8 cellular contexts compared by ENCODE assay signal in the genomic region with DNA sequence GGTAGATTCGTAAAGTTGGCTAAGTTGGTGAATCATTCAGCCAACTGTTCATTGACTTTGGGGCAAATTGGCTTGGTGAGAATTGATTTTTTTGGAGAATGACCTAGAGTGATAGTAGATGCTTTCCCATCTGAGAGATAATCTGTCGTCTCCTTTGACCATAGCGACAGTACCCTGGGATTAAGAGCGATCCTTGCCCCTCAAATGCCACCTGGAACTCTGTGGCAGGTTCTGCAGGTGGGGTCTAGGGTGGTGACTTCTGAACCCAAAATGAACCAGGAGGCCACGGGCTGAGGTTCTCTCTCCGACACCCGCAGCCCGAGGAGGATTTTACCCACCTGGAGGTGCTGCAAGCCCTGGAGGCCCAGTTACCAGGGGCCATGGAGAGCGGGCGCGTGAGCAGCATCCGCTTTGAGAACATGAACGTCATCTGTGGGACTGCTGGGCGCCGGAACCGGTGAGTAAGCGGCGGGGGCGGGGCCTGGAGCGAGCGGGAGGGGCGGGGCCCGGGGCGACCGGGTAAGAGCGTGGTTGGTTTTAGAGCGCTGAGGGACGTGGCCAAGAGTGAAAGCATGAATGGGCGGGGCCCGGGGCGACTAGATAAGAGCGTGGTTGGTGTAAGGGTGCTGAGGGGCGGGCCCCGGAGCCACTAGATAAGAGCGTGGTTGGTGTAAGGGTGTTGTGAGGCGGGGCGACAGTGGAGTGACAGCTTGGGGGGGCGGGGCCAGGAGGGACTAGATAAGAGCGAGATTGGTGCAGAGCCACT. TPM values are rescaled to one million over a fixed set of nuclear protein-coding genes. Genes with fewer than 3 reads are reported as not detected.
DNase-seq lines count a peak whose midpoint lies in the region; ATAC-seq and TF ChIP-seq lines count a peak whose summit lies in the region.

No MANE protein-coding gene starts in this region.

- H3K36me3 Mint-ChIP-seq in activated naive CD4-positive, alpha-beta T cell treated with anti-CD3 and anti-CD28 coated beads, Interleukin-2, amount 10 ng/mL, durations not matched to agents 7 days and 5 days = peaks cover 3% of the 10 kb centered on the region

- peaks cover 7% of the 10 kb centered on the region for H3F3A ChIP-seq in SK-N-SH (replicated peaks; ENCODE audit: insufficient read depth)

- CTCF ChIA-PET in SK-N-SH (lab: Yijun Ruan, JAX) = interaction anchor here (1.0 kb wide), 1 partner anchor 60 kb away, joined by 4 read pairs; no protein-coding TSS in a partner anchor
- CTCF ChIA-PET in activated naive CD4-positive, alpha-beta T cell treated with anti-CD3 and anti-CD28 coated beads, Interleukin-2, amount 10 ng/mL, durations not matched to agents 7 days and 5 days (lab: Charles Lee) = no interaction called here

- no peaks in the 10 kb centered on the region for H3K79me2 ChIP-seq in SK-N-SH (ENCODE audit: insufficient read depth)

- DNase-seq in ELF-1 (ENCODE audit: low read depth, low spot score) (peak; percentile 99), SK-N-SH (peak; percentile 94), occipital lobe (lab: John Stamatoyannopoulos, UW) (peak; percentile 100), substantia nigra (lab: John Stamatoyannopoulos, UW) (peak; percentile 60 to 100 (median 95))
- DNase-seq in activated naive CD4-positive, alpha-beta T cell treated with anti-CD3 and anti-CD28 coated beads, Interleukin-2, amount 10 ng/mL, durations not matched to agents 7 days and 5 days = peak; percentile 81

- peak overlapping the region; percentile 99 for H3K4me2 ChIP-seq in SK-N-SH

- no peaks in the 10 kb centered on the region for H4K20me1 ChIP-seq in SK-N-SH (ENCODE audit: insufficient read depth)

- H3K27ac Mint-ChIP-seq in activated naive CD4-positive, alpha-beta T cell treated with anti-CD3 and anti-CD28 coated beads, Interleukin-2, amount 10 ng/mL, durations not matched to agents 7 days and 5 days = peak overlapping the region; percentile 47

- H3K27me3 ChIP-seq in HUES64 (ENCODE audit: insufficient read depth, low read length) (no peaks in the 10 kb centered on the region), SK-N-SH (ENCODE audit: insufficient read depth) (no peaks in the 10 kb centered on the region), gastroesophageal sphincter (peaks cover 100% of the 10 kb centered on the region)

- TF ChIP-seq CTCF in SK-N-SH (IDR thresholded peaks at IDR 0.05) (no peak), gastroesophageal sphincter (IDR thresholded peaks at IDR 0.05) (no peak)

- peaks cover 20% of the 10 kb centered on the region for H3K9me3 Mint-ChIP-seq in activated naive CD4-positive, alpha-beta T cell treated with anti-CD3 and anti-CD28 coated beads, Interleukin-2, amount 10 ng/mL, durations not matched to agents 7 days and 5 days

- no peaks in the 10 kb centered on the region for H3K4me1 ChIP-seq in HUES64 (ENCODE audit: insufficient read depth, low read length)
- peaks cover 0 to 15% of the 10 kb centered on the region in 2 experiments; a peak in 2 of 4 replicates for H3K4me1 ChIP-seq in SK-N-SH (ENCODE audit: control insufficient read depth in 1 of 2, insufficient read depth in 2 of 2, low read depth in 1 of 2, low read length in 1 of 2)
- peaks cover 0 to 20% (median 3%) of the 10 kb centered on the region in 3 donors for H3K4me1 ChIP-seq in gastroesophageal sphincter

- H2AFZ ChIP-seq in SK-N-SH (ENCODE audit: low read depth) = peak overlapping the region; percentile 93

- H3K4me1 Mint-ChIP-seq in activated naive CD4-positive, alpha-beta T cell treated with anti-CD3 and anti-CD28 coated beads, Interleukin-2, amount 10 ng/mL, durations not matched to agents 7 days and 5 days = peaks cover 19% of the 10 kb centered on the region

- H3K27me3 Mint-ChIP-seq in activated naive CD4-positive, alpha-beta T cell treated with anti-CD3 and anti-CD28 coated beads, Interleukin-2, amount 10 ng/mL, durations not matched to agents 7 days and 5 days = peaks cover 75% of the 10 kb centered on the region

- POLR2A ChIA-PET in SK-N-SH (lab: Yijun Ruan, JAX) = no interaction called here

- TF ChIP-seq POLR2A in gastroesophageal sphincter (IDR thresholded peaks at IDR 0.05) = no peak

- TF ChIP-seq EP300 in SK-N-SH (IDR thresholded peaks at IDR 0.05; ENCODE audit: borderline replicate concordance in 1 of 2, low read depth in 1 of 2, low read length in 1 of 2) (no peak), gastroesophageal sphincter (IDR thresholded peaks at IDR 0.05) (no peak)

- H3K9ac ChIP-seq in HUES64 (ENCODE audit: low read depth, low read length) (peak overlapping the region; percentile 77), SK-N-SH (peak overlapping the region; percentile 60)

- H3K4me3 Mint-ChIP-seq in activated naive CD4-positive, alpha-beta T cell treated with anti-CD3 and anti-CD28 coated beads, Interleukin-2, amount 10 ng/mL, durations not matched to agents 7 days and 5 days = peak overlapping the region; percentile 39

- H3K4me3 ChIP-seq in HUES64 (ENCODE audit: low read length) = peak overlapping the region; percentile 82
- peak overlapping the region; percentile 62 to 87 for H3K4me3 ChIP-seq in SK-N-SH (ENCODE audit: low read depth in 2 of 2, low read length in 1 of 2)
- H3K4me3 ChIP-seq in gastroesophageal sphincter = peak overlapping the region in 1 of 2 donors; percentile 38

- H3K36me3 ChIP-seq in HUES64 (ENCODE audit: insufficient read depth, low read length) (no peaks in the 10 kb centered on the region), SK-N-SH (replicated peaks in 1 of 2; ENCODE audit: control insufficient read depth in 1 of 2, insufficient read depth in 2 of 2, low read length in 1 of 2) (no peaks in the 10 kb centered on the region), gastroesophageal sphincter (no peaks in the 10 kb centered on the region)

- H3K27ac ChIP-seq in HUES64 (ENCODE audit: low read depth, low read length) = peak overlapping the region; percentile 81; the same call in 1 of the 2 replicates
- peak overlapping the region; percentile 81 to 88 for H3K27ac ChIP-seq in SK-N-SH (ENCODE audit: low read depth in 2 of 2, low read length in 1 of 2)
- no peak overlapping the region for H3K27ac ChIP-seq in gastroesophageal sphincter
- H3K27ac ChIP-seq in substantia nigra (ENCODE audit: low read depth, low read length, poor library complexity, severe bottlenecking) = peak overlapping the region; percentile 80

- no peaks in the 10 kb centered on the region for H3K9me2 ChIP-seq in SK-N-SH

- WGBS in HUES64 = 47% methylated on average over 39 of the region's 39 CpGs
- 2% methylated on average over 33 of the region's 39 CpGs for WGBS in SK-N-SH (ENCODE audit: low lambda C conversion rate)
- WGBS in gastroesophageal sphincter (ENCODE audit: low coverage in 1 of 2), 2 donors = 4 to 6% methylated on average over 8 to 15 of the region's 39 CpGs

- TF ChIP-seq RAD21 in SK-N-SH (IDR thresholded peaks at IDR 0.05; ENCODE audit: low read length) = no peak

- peaks cover 30% of the 10 kb centered on the region for H3K9me3 ChIP-seq in HUES64 (ENCODE audit: insufficient read depth, low read depth, low read length)
- no peaks in the 10 kb centered on the region for H3K9me3 ChIP-seq in SK-N-SH
- H3K9me3 ChIP-seq in gastroesophageal sphincter = peaks cover 0 to 29% (median 0%) of the 10 kb centered on the region in 3 donors

- ATAC-seq in gastroesophageal sphincter (peak; percentile 87), GM18907 (IDR thresholded peaks at IDR 0.05; ENCODE audit: unreplicated experiment) (no peak)

TF ChIP-seq in SK-N-SH, 30 proteins besides CTCF, POLR2A, EP300 and RAD21 (continues in another document):
- TF ChIP-seq PBX3 (IDR thresholded peaks at IDR 0.05) (peak; percentile 98), FOXM1 (IDR thresholded peaks at IDR 0.05; ENCODE audit: low read depth) (no peak), RFX5 (IDR thresholded peaks at IDR 0.05; ENCODE audit: low read length) (peak; percentile 43), CHD2 (IDR thresholded peaks at IDR 0.05; ENCODE audit: low read length, partially characterized antibody) (peak; percentile 74), MAX (IDR thresholded peaks at IDR 0.05; ENCODE audit: low read depth) (peak; percentile 84), TAF1 (IDR thresholded peaks at IDR 0.05; ENCODE audit: borderline replicate concordance, low read depth, low read length) (no peak), POLR2AphosphoS5 (IDR thresholded peaks at IDR 0.05; ENCODE audit: low read depth, low read length) (peak; percentile 83), RCOR1 (IDR thresholded peaks at IDR 0.05; ENCODE audit: low read length) (no peak)
- TF ChIP-seq, protein P1, sequence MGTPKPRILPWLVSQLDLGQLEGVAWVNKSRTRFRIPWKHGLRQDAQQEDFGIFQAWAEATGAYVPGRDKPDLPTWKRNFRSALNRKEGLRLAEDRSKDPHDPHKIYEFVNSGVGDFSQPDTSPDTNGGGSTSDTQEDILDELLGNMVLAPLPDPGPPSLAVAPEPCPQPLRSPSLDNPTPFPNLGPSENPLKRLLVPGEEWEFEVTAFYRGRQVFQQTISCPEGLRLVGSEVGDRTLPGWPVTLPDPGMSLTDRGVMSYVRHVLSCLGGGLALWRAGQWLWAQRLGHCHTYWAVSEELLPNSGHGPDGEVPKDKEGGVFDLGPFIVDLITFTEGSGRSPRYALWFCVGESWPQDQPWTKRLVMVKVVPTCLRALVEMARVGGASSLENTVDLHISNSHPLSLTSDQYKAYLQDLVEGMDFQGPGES (IDR thresholded peaks at IDR 0.05; ENCODE audit: low read depth, low read length) = peak; percentile 43

RNA-seq across cellular contexts. Expression of gene C19orf81, which starts 8.6 kb away (rescaled TPM):
- 1.3 TPM for polyA plus RNA-seq in HUES64 (2013, experiment 1 of 2)
- polyA plus RNA-seq in HUES64 (2013, experiment 2 of 2) = 2.2 TPM
- 3.4 and 5.7 TPM in 2 replicates for polyA plus RNA-seq in SK-N-SH (2012; rRNA removed)
- polyA plus RNA-seq in SK-N-SH (2012; cell fraction: cytosol; rRNA removed) = 2.5 and 3.1 TPM in 2 replicates
- polyA plus RNA-seq in SK-N-SH (2012; cell fraction: nucleus; rRNA removed) = 5.3 and 15.2 TPM in 2 replicates
- total RNA-seq in gastroesophageal sphincter = not detected
- 2.3 TPM for total RNA-seq in occipital lobe

RNA-seq across cellular contexts. Expression of gene SYT3, which starts 18.2 kb away (rescaled TPM):
- polyA plus RNA-seq in HUES64 (2013, experiment 1 of 2) = 1.6 TPM
- polyA plus RNA-seq in HUES64 (2013, experiment 2 of 2) = 1.5 TPM
- 0.52 and 0.94 TPM in 2 replicates for polyA plus RNA-seq in SK-N-SH (2012; rRNA removed)
- polyA plus RNA-seq in SK-N-SH (2012; cell fraction: cytosol; rRNA removed) = 0.39 and 0.76 TPM in 2 replicates
- 1.4 and 1.7 TPM in 2 replicates for polyA plus RNA-seq in SK-N-SH (2012; cell fraction: nucleus; rRNA removed)
- total RNA-seq in gastroesophageal sphincter (under 1 TPM in 1 of 4 donors, not detected in 3; 0.42 TPM), occipital lobe (17.0 TPM)

Comparison
In these comparisons a context has a peak if more than half of its experiments do, and no peak if none do; other contexts are left out.
1. H3K27ac ChIP-seq: peak in HUES64 (single experiment), SK-N-SH (2 of 2) and substantia nigra (single experiment); none in gastroesophageal sphincter (0 of 4).
2. RNA of gene SYT3, which starts 18.2 kb away (total RNA-seq): 17.0 TPM in occipital lobe (single experiment); 0.42 TPM in gastroesophageal sphincter; every median in the first group is over 10 times any median in the second.
3. Peak in every context shown above with its lines, with median percentiles within 50 percentile points of each other: DNase-seq.